In the genomic region with DNA sequence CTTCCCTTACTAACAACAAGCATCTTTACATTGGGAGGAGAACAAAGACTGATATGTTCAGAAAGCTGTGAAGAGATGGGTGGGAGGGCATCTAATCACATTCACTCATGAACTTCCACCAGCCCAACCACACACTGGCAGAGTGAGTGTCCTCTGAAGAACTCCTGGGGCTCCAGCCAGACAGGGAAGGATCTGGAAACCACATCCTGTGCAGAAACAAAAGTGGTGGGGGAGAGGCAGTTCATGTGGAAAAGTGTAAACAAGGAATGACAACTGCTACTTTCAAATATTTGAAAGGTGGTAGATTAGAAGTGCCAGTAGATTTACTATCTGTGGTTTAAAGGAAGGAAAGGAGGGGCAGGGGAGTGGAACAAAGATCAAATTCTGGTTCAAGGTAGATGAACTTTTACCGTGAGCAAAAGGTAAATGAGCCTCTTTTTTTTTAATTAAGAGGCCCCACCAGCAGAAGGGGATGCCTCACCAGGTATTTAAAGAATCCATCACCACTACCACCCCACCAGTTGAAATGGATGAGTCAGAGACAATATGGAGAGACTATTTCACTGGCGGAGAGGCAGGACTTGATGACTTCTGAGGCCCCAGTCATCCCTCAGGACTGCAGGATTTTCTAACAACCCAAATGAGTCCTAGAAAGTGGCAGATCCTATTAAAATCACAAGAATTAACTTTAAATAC, we compare ENCODE assay signal across 10 cellular contexts. TPM values are rescaled to one million over a fixed set of nuclear protein-coding genes. Genes with fewer than 3 reads are reported as not detected.
DNase-seq lines count a peak whose midpoint lies in the region; ATAC-seq and TF ChIP-seq lines count a peak whose summit lies in the region.
"Had no signal": no experiment of that assay in that cellular context is flagged by ENCODE, and none has a peak within 500 bp of the region (broad histone marks: within the 10 kb centered on the region; RNA-seq: fewer than 3 reads in every experiment).

No MANE protein-coding gene starts in this region.

- 7 to 19% methylated on average over 2 of the region's 2 CpGs for WGBS in GM23248 (ENCODE audit: low coverage in 1 of 2, low lambda C conversion rate in 2 of 2, missing lambda C conversion rate in 2 of 2), 2 experiments

- peaks cover 64% of the 10 kb centered on the region for H3F3A ChIP-seq in GM23248 (ENCODE audit: insufficient read depth)

- H3K9me3 ChIP-seq in GM23248 (ENCODE audit: low read depth) (no peaks in the 10 kb centered on the region), ascending aorta (no peaks in the 10 kb centered on the region)
- H3K9me3 ChIP-seq: body of pancreas had no signal

- H3K79me2 ChIP-seq in GM23248 (ENCODE audit: insufficient read depth) = no peaks in the 10 kb centered on the region

- H3K36me3 ChIP-seq in GM23248 (ENCODE audit: low read depth) (0 out of 2 replicates have a peak, but pooled peaks cover 9% of the 10 kb centered on the region), ascending aorta (peaks cover 20 to 33% of the 10 kb centered on the region in 2 donors)

- H4K20me1 ChIP-seq in GM23248 (ENCODE audit: insufficient read depth) = no peaks in the 10 kb centered on the region

- POLR2A ChIA-PET in T-cell (lab: Charles Lee) = no interaction called here

- intact Hi-C loops in ascending aorta (cut with DNase I) = no loop called here

- peaks cover 20% of the 10 kb centered on the region for H3K36me3 Mint-ChIP-seq in T-cell

- no peak for TF ChIP-seq CTCF in ascending aorta (IDR thresholded peaks at IDR 0.05)

- CTCF ChIA-PET in T-cell (lab: Charles Lee) = no interaction called here

- in situ Hi-C loops in GM23248 (cut with MboI) = no loop called here

- no peaks in the 10 kb centered on the region for H3K27me3 Mint-ChIP-seq in T-cell

- no peaks in the 10 kb centered on the region for H3K9me3 Mint-ChIP-seq in T-cell

- DNase-seq in 8988T (peak; percentile 61), GM23248 (peak; percentile 89), T-cell (no peak), hepatic stellate cell (ENCODE audit: low spot score) (peak; percentile 68), ascending aorta (ENCODE audit: low spot score in 2 of 2) (no peak), retina (no peak)
- DNase-seq: body of pancreas had no signal

- peak overlapping the region; percentile 53 to 56 for H3K27ac Mint-ChIP-seq in T-cell
- H3K27ac Mint-ChIP-seq: progenitor cell of endocrine pancreas had no signal

- peaks cover 51% of the 10 kb centered on the region for H3K4me1 ChIP-seq in GM23248 (ENCODE audit: insufficient read depth)
- H3K4me1 ChIP-seq in ascending aorta = no peaks in the 10 kb centered on the region

- H3K9ac ChIP-seq in GM23248 = peak overlapping the region; percentile 49

- peak overlapping the region; percentile 68 for H3K4me2 ChIP-seq in GM23248 (ENCODE audit: unreplicated experiment)

- ATAC-seq in T-cell (replicated peaks in 1 of 4) (no peak), GM21786 (IDR thresholded peaks at IDR 0.05; ENCODE audit: unreplicated experiment) (no peak), GM21825 (IDR thresholded peaks at IDR 0.05; ENCODE audit: unreplicated experiment) (no peak)
- ATAC-seq: body of pancreas had no signal

- peaks cover 4 to 11% (median 7%) of the 10 kb centered on the region in 3 donors for H3K4me1 Mint-ChIP-seq in T-cell

- H3K27ac ChIP-seq in GM23248 = peak overlapping the region; percentile 89
- no peak overlapping the region for H3K27ac ChIP-seq in ascending aorta
- H3K27ac ChIP-seq: body of pancreas had no signal

- no peak overlapping the region for H2AFZ ChIP-seq in GM23248

- H3K27me3 ChIP-seq in GM23248 (replicated peaks; ENCODE audit: insufficient read depth) = no peaks in the 10 kb centered on the region
- no peaks in the 10 kb centered on the region for H3K27me3 ChIP-seq in ascending aorta
- H3K27me3 ChIP-seq: body of pancreas had no signal

- no peak overlapping the region for H3K4me3 Mint-ChIP-seq in T-cell

- no peaks in the 10 kb centered on the region for H3K9me2 ChIP-seq in GM23248 (ENCODE audit: insufficient read depth)

- H3K4me3 ChIP-seq in GM23248 (peak overlapping the region; percentile 57), ascending aorta (no peak overlapping the region)
- H3K4me3 ChIP-seq: body of pancreas had no signal

RNA-seq across cellular contexts. Expression of gene GOT1, which starts 34.5 kb away (rescaled TPM):
- 19.1 and 39.6 TPM in 2 replicates for total RNA-seq in GM23248 (2014; rRNA removed; shearing (Covaris generic))
- polyA plus RNA-seq in GM23248 (2016; fragmentation: Nextera tagmentation; extraction: Ambion mirVana) = 62.7 and 63.7 TPM in 2 replicates
- total RNA-seq in T-cell = 10 to 100 TPM in 3 of 5 donors, 1 to 10 TPM in 2; 4.5 to 12.9 (median 10.7) TPM
- 4.4 TPM for total RNA-seq in ascending aorta

Comparison
In these comparisons a context has a peak if more than half of its experiments do, and no peak if none do; other contexts are left out.
1. DNase-seq: peak in 8988T (single experiment), GM23248 (single experiment) and hepatic stellate cell (single experiment); none in T-cell (0 of 34), ascending aorta (0 of 2) and retina (single experiment).